ENCODE assay signal across 8 cellular contexts in genomic region chr3:42501681-42502428, GRCh38. TPM values are rescaled to one million over a fixed set of nuclear protein-coding genes. Genes with fewer than 3 reads are reported as not detected.
A peak's percentile ranks its signal among the peaks of the same experiment; 100 is the strongest.
DNase-seq lines count a peak whose midpoint lies in the region; ATAC-seq and TF ChIP-seq lines count a peak whose summit lies in the region.

No MANE protein-coding gene starts in this region.

- H3K27me3 ChIP-seq in HCT116 (ENCODE audit: insufficient read depth, low read length) (no peaks in the 10 kb centered on the region), fibroblast of lung (ENCODE audit: control insufficient read depth, insufficient read depth, low read length) (peaks cover 33% of the 10 kb centered on the region)

- H3K4me1 ChIP-seq in HCT116 (ENCODE audit: control insufficient read depth in 1 of 2, insufficient read depth in 2 of 2, low read length in 2 of 2) (peaks cover 18 to 66% of the 10 kb centered on the region in 2 experiments), fibroblast of lung (ENCODE audit: control insufficient read depth, extremely low read depth, insufficient read depth, low read length) (no peaks in the 10 kb centered on the region)

- H2AFZ ChIP-seq in HCT116 (ENCODE audit: low read depth, low read length, poor library complexity, severe bottlenecking) (peak overlapping the region; percentile 64), fibroblast of lung (ENCODE audit: low read length) (no peak overlapping the region)

- no peaks in the 10 kb centered on the region for H3K9me3 Mint-ChIP-seq in nephron

- H3K9ac ChIP-seq in HCT116 (ENCODE audit: low read length) (peak overlapping the region; percentile 69), fibroblast of lung (ENCODE audit: insufficient read depth, low read length) (no peak overlapping the region)

- H3K4me3 ChIP-seq in HCT116 (replicated peaks in 1 of 2; ENCODE audit: low read depth in 1 of 2, low read length in 2 of 2): peak overlapping the region; percentile 2 to 63; a peak in 3 of 4 replicates
- H3K4me3 ChIP-seq in fibroblast of lung (replicated peaks in 1 of 4; ENCODE audit: control extremely low read depth in 1 of 4, insufficient read depth in 1 of 4, low read depth in 3 of 4, low read length in 4 of 4): peak overlapping the region in 2 of 4 experiments; percentile 7 to 36

- H3K4me2 ChIP-seq in HCT116 (ENCODE audit: low read length): peak overlapping the region; percentile 89
- H3K4me2 ChIP-seq in fibroblast of lung (ENCODE audit: extremely low read depth, insufficient read depth, low read length): peak overlapping the region; percentile 25

- ATAC-seq in HCT116: no peak

- TF ChIP-seq CTCF in HCT116 (IDR thresholded peaks at IDR 0.05 in 2 of 3, conservative IDR thresholded peaks at IDR 0.05 in 1 of 3; ENCODE audit: borderline replicate concordance in 1 of 3, insufficient read depth in 1 of 3, low read depth in 2 of 3, low read length in 2 of 3) (peak in 1 of 3 experiments; percentile 27; a peak in 2 of 6 replicates), fibroblast of lung (conservative IDR thresholded peaks at IDR 0.05 in 1 of 2, IDR thresholded peaks at IDR 0.05 in 1 of 2; ENCODE audit: low read depth in 1 of 2, low read length in 2 of 2) (peak; percentile 38 to 44), nephron (IDR thresholded peaks at IDR 0.05; ENCODE audit: unreplicated experiment in 3 of 3) (peak; percentile 32 to 35 (median 33))

- no peaks in the 10 kb centered on the region for H3K36me3 Mint-ChIP-seq in nephron (ENCODE audit: low read depth)

- no peak for TF ChIP-seq RAD21 in HCT116 (IDR thresholded peaks at IDR 0.05; ENCODE audit: low read depth)

- no peak overlapping the region for H3K27ac ChIP-seq in HCT116 (ENCODE audit: low read depth, low read length)
- no peak overlapping the region for H3K27ac ChIP-seq in fibroblast of lung (ENCODE audit: insufficient read depth, low read length)
- no peak overlapping the region for H3K27ac ChIP-seq in substantia nigra (ENCODE audit: low read depth, low read length, poor library complexity, severe bottlenecking)

- no peak overlapping the region for H3K27ac Mint-ChIP-seq in nephron

- peak overlapping the region; percentile 74 to 86 (median 79) for H3K4me3 Mint-ChIP-seq in nephron

- BruUV-seq in HCT116 (replicated peaks; lab: Mats Ljungman, UMichigan): no TSS peak

- H3K36me3 ChIP-seq in HCT116 (ENCODE audit: control insufficient read depth in 1 of 2, insufficient read depth in 2 of 2, low read length in 2 of 2): no peaks in the 10 kb centered on the region
- no peaks in the 10 kb centered on the region for H3K36me3 ChIP-seq in fibroblast of lung (ENCODE audit: control insufficient read depth, insufficient read depth, low read length)

- peak; percentile 31 for DNase-seq in ELR (ENCODE audit: low read depth)
- DNase-seq in HCT116 (ENCODE audit: low read depth, low spot score): no peak
- DNase-seq in NCI-H774 (lab: John Stamatoyannopoulos, UW): peak; percentile 2
- DNase-seq in activated T-cell treated with anti-CD3 and anti-CD28 coated beads, Interleukin-2, amount 50 U/mL, for 48 hours: peak; percentile 78 to 82
- peak; percentile 15 to 26 for DNase-seq in fibroblast of lung (ENCODE audit: low read depth in 2 of 2)
- peak in 36 of 49 donors; percentile 6 to 67 (median 38) for DNase-seq in substantia nigra (lab: John Stamatoyannopoulos, UW)
- DNase-seq in OCI-M2 (lab: John Stamatoyannopoulos, UW; ENCODE audit: unreplicated experiment): no peak

- intact Hi-C loops in HCT116 (cut with micrococcal nuclease): no loop called here

- H3K9me2 ChIP-seq in HCT116 (ENCODE audit: insufficient read depth): no peaks in the 10 kb centered on the region

- TF ChIP-seq POLR2A in HCT116 (IDR thresholded peaks at IDR 0.05; ENCODE audit: borderline replicate concordance, extremely low read depth, insufficient read depth, insufficient read length): no peak

- peaks cover 19% of the 10 kb centered on the region for H3K4me1 Mint-ChIP-seq in nephron

- POLR2A ChIA-PET in HCT116 (lab: Charles Lee): interaction anchor here (0.6 to 1.2 kb wide), 11 partner anchors 10 to 279 kb away, joined by 3 to 13 read pairs (median 4); partner anchors contain the start of gene SEC22C

- H4K20me1 ChIP-seq in HCT116 (ENCODE audit: insufficient read depth) (no peaks in the 10 kb centered on the region), fibroblast of lung (ENCODE audit: control insufficient read depth, extremely low read depth, insufficient read depth, low read length) (no peaks in the 10 kb centered on the region)

- no peaks in the 10 kb centered on the region for H3K9me3 ChIP-seq in HCT116 (ENCODE audit: control insufficient read depth in 1 of 2, insufficient read depth in 1 of 2, low read depth in 1 of 2, low read length in 2 of 2)
- no peaks in the 10 kb centered on the region for H3K9me3 ChIP-seq in fibroblast of lung (ENCODE audit: control insufficient read depth, insufficient read depth, low read depth, low read length)

- H3K79me2 ChIP-seq in HCT116 (ENCODE audit: insufficient read depth, low read length): no peaks in the 10 kb centered on the region
- no peaks in the 10 kb centered on the region for H3K79me2 ChIP-seq in fibroblast of lung (ENCODE audit: control insufficient read depth, insufficient read depth, low read length)

- CTCF ChIA-PET in HCT116 (lab: Charles Lee): interaction anchor here (0.8 to 1.1 kb wide), 3 partner anchors 38 to 242 kb away, joined by 3 to 5 read pairs (median 4); no protein-coding TSS in a partner anchor

- H3K27me3 Mint-ChIP-seq in nephron (ENCODE audit: low read depth): peaks cover 76% of the 10 kb centered on the region

- RAD21 ChIA-PET in HCT116 (lab: Charles Lee; ENCODE audit: low non-redundant PET in 1 of 2, low total read pairs in 2 of 2, uncharacterized antibody in 2 of 2, unreplicated experiment in 2 of 2): interaction anchor here (0.7 to 1.6 kb wide), 3 partner anchors 25 to 272 kb away, joined by 3 to 8 read pairs (median 4); no protein-coding TSS in a partner anchor

TF ChIP-seq in HCT116, 20 proteins besides CTCF, POLR2A, EP300 and RAD21:
- TF ChIP-seq ELF1 (IDR thresholded peaks at IDR 0.05; ENCODE audit: borderline replicate concordance, low read depth) (no peak), JUND (IDR thresholded peaks at IDR 0.05) (no peak), REST (IDR thresholded peaks at IDR 0.05; ENCODE audit: low read depth) (no peak), FOSL1 (IDR thresholded peaks at IDR 0.05; ENCODE audit: low read depth) (no peak), EGR1 (IDR thresholded peaks at IDR 0.05; ENCODE audit: low read depth) (no peak), TCF7L2 (IDR thresholded peaks at IDR 0.05; ENCODE audit: borderline replicate concordance, extremely low read depth, insufficient read depth, insufficient read length) (no peak), SP1 (IDR thresholded peaks at IDR 0.05; ENCODE audit: low read depth) (no peak), ZBTB33 (IDR thresholded peaks at IDR 0.05; ENCODE audit: extremely low read depth, insufficient replicate concordance, low read length) (no peak), EZH2 (IDR thresholded peaks at IDR 0.05) (no peak), ZNF274 (IDR thresholded peaks at IDR 0.05; ENCODE audit: low read depth, low read length) (no peak), MAX (IDR thresholded peaks at IDR 0.05) (no peak)

RNA-seq across cellular contexts. Expression of gene VIPR1, which starts 0.6 kb away (rescaled TPM):
- 9.6 TPM for total RNA-seq in HCT116 (2021; ENCODE audit: unreplicated experiment)
- 4.5 and 5.6 TPM in 2 replicates for polyA plus RNA-seq in HCT116 (2012)
- total RNA-seq in fibroblast of lung: not detected in 2 replicates
- 0.02 and 0.11 TPM in 2 replicates for polyA plus RNA-seq in fibroblast of lung
- polyA plus RNA-seq in fibroblast of lung (2012): 0.08 and 0.17 TPM in 2 replicates
- not detected in 2 replicates for polyA minus RNA-seq in fibroblast of lung (ENCODE audit: low replicate concordance)

Comparison
In these comparisons a context has a peak if more than half of its experiments do, and no peak if none do; other contexts are left out.
1. DNase-seq: peak in ELR (single experiment), NCI-H774 (single experiment), activated T-cell treated with anti-CD3 and anti-CD28 coated beads, Interleukin-2, amount 50 U/mL, for 48 hours (2 of 2), fibroblast of lung (2 of 2) and substantia nigra (36 of 49); none in HCT116 (single experiment) and OCI-M2 (single experiment).
2. RNA of gene VIPR1, which starts 0.6 kb away (total RNA-seq): 9.6 TPM in HCT116 (single experiment); not detected in fibroblast of lung; every median in the first group is over 10 times any median in the second.